Comparison of ENCODE assay signal across 17 cellular contexts in the genomic region with DNA sequence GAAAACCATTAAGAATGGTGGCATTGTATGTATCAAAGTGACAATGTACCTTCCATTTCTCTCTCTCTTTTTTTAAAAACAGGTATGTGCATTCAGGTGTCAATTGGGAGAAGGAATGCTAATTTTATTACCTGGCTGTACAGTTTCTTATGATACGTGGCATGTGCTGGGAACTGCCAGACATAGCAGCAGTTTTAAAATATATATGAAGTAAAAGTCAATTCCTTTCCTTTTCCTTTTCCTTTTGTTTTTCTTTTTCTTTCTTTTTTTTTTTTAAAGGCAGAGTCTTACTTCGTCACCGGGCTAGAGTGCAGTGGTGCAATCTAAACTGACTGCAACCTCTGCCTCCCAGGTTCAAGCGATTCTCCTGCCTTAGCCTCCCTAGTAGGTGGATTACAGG. TPM values are rescaled to one million over a fixed set of nuclear protein-coding genes. Genes with fewer than 3 reads are reported as not detected.
A peak's percentile ranks its signal among the peaks of the same experiment; 100 is the strongest.
DNase-seq lines count a peak whose midpoint lies in the region; ATAC-seq and TF ChIP-seq lines count a peak whose summit lies in the region.
"Had no signal": no experiment of that assay in that cellular context is flagged by ENCODE, and none has a peak within 500 bp of the region (broad histone marks: within the 10 kb centered on the region; RNA-seq: fewer than 3 reads in every experiment).

No MANE protein-coding gene starts in this region.

- no peak overlapping the region for H3K18ac ChIP-seq in H9 (ENCODE audit: insufficient read length, low read depth, low read length)

- no peak overlapping the region for H3K4me2 ChIP-seq in H9 (ENCODE audit: insufficient read depth, insufficient read length, low read length)

- peaks cover 4% of the 10 kb centered on the region for H3K23me2 ChIP-seq in H9 (ENCODE audit: insufficient read length, low read depth, low read length, poor library complexity, severe bottlenecking)

- no peak overlapping the region for H4K91ac ChIP-seq in H9 (ENCODE audit: insufficient read length, low read depth, low read length)

- H3K27ac ChIP-seq in left ventricle myocardium inferior (replicated peaks) (peak overlapping the region; percentile 94), coronary artery (peak overlapping the region; percentile 90 to 93), upper lobe of left lung (peak overlapping the region in 3 of 4 donors; percentile 81 to 87 (median 82)), H9 (ENCODE audit: insufficient read length, low read depth, low read length) (no peak overlapping the region)

- CTCF ChIA-PET in activated CD4-positive, alpha-beta T cell treated with anti-CD3 and anti-CD28 coated beads, Interleukin-2, amount 10 ng/mL, durations not matched to agents 7 days and 5 days (lab: Charles Lee): interaction anchor here (1.6 kb wide), 1 partner anchor 13 kb away, joined by 4 read pairs; no protein-coding TSS in a partner anchor

- WGBS in upper lobe of left lung, 2 donors: 69 to 73% methylated on average over 4 of the region's 4 CpGs
- WGBS in H9 (ENCODE audit: extremely low coverage, insufficient read length, low lambda C conversion rate): no CpG with 5 or more reads among the region's 4 CpGs

- TF ChIP-seq CTCF in left ventricle myocardium inferior (IDR thresholded peaks at IDR 0.05; ENCODE audit: borderline replicate concordance) (no peak), coronary artery (IDR thresholded peaks at IDR 0.05) (no peak), nephron progenitor cell (IDR thresholded peaks at IDR 0.05) (no peak), upper lobe of left lung (IDR thresholded peaks at IDR 0.05) (no peak), H9 (conservative IDR thresholded peaks at IDR 0.05) (no peak)

- no peak overlapping the region for H2BK12ac ChIP-seq in H9 (ENCODE audit: insufficient read length, low read depth, low read length)

- H3K9me3 Mint-ChIP-seq in nephron progenitor cell (no peaks in the 10 kb centered on the region), H9 (no peaks in the 10 kb centered on the region)
- H3K9me3 Mint-ChIP-seq in activated CD4-positive, alpha-beta T cell treated with anti-CD3 and anti-CD28 coated beads, Interleukin-2, amount 10 ng/mL, durations not matched to agents 7 days and 5 days: no peaks in the 10 kb centered on the region
- H3K9me3 Mint-ChIP-seq: activated naive CD8-positive, alpha-beta T cell treated with anti-CD3 and anti-CD28 coated beads, Interleukin-2, amount 10 ng/mL, durations not matched to agents 7 days and 5 days; T-cell had no signal

- intact Hi-C loops in left ventricle myocardium inferior (cut with micrococcal nuclease): no loop called here
- intact Hi-C loops in Right ventricle myocardium inferior (cut with DNase I): no loop called here

- H3K23ac ChIP-seq in H9 (ENCODE audit: insufficient read length, low read depth, low read length): no peak overlapping the region

- H3K9ac ChIP-seq in H9 (ENCODE audit: extremely low read depth, insufficient read length, low read length): no peak overlapping the region

- H3K4me3 ChIP-seq in left ventricle myocardium inferior: no peak overlapping the region
- H3K4me3 ChIP-seq in coronary artery: no peak overlapping the region
- H3K4me3 ChIP-seq in upper lobe of left lung: no peak overlapping the region

- H2AFZ ChIP-seq in H9 (ENCODE audit: low read length): no peak overlapping the region

- H3K36me3 Mint-ChIP-seq in nephron progenitor cell (ENCODE audit: low read depth) (peaks cover 15% of the 10 kb centered on the region), H9 (ENCODE audit: insufficient read depth in 1 of 3, low read depth in 3 of 3) (peaks cover 2 to 9% (median 2%) of the 10 kb centered on the region in 3 experiments; a peak in 4 of 7 replicates)
- H3K36me3 Mint-ChIP-seq in activated CD4-positive, alpha-beta T cell treated with anti-CD3 and anti-CD28 coated beads, Interleukin-2, amount 10 ng/mL, durations not matched to agents 7 days and 5 days (ENCODE audit: low read depth): peaks cover 12% of the 10 kb centered on the region

- no peak overlapping the region for H3K4me3 Mint-ChIP-seq in nephron progenitor cell
- no peak overlapping the region for H3K4me3 Mint-ChIP-seq in H9
- no peak overlapping the region for H3K4me3 Mint-ChIP-seq in activated CD4-positive, alpha-beta T cell treated with anti-CD3 and anti-CD28 coated beads, Interleukin-2, amount 10 ng/mL, durations not matched to agents 7 days and 5 days
- H3K4me3 Mint-ChIP-seq: activated naive CD8-positive, alpha-beta T cell treated with anti-CD3 and anti-CD28 coated beads, Interleukin-2, amount 10 ng/mL, durations not matched to agents 7 days and 5 days had no signal

- no peak overlapping the region for H3K4ac ChIP-seq in H9 (ENCODE audit: low read depth, low read length)

- TF ChIP-seq EP300 in upper lobe of left lung (IDR thresholded peaks at IDR 0.05): no peak

- H2AK5ac ChIP-seq in H9 (ENCODE audit: insufficient read length, low read length): no peak overlapping the region

- peaks cover 23% of the 10 kb centered on the region; the same call in 1 of the 2 replicates for H3K79me2 ChIP-seq in H9 (ENCODE audit: insufficient read depth, low read length)

- H2BK5ac ChIP-seq in H9 (ENCODE audit: insufficient read length, low read length): no peak overlapping the region

- POLR2A ChIA-PET in activated CD4-positive, alpha-beta T cell treated with anti-CD3 and anti-CD28 coated beads, Interleukin-2, amount 10 ng/mL, durations not matched to agents 7 days and 5 days (lab: Charles Lee): no interaction called here

- peaks cover 3% of the 10 kb centered on the region for H3K27me3 Mint-ChIP-seq in nephron progenitor cell (ENCODE audit: low read depth, poor library complexity)
- H3K27me3 Mint-ChIP-seq in H9 (ENCODE audit: low read depth): no peaks in the 10 kb centered on the region
- no peaks in the 10 kb centered on the region for H3K27me3 Mint-ChIP-seq in activated CD4-positive, alpha-beta T cell treated with anti-CD3 and anti-CD28 coated beads, Interleukin-2, amount 10 ng/mL, durations not matched to agents 7 days and 5 days
- H3K27me3 Mint-ChIP-seq: activated naive CD8-positive, alpha-beta T cell treated with anti-CD3 and anti-CD28 coated beads, Interleukin-2, amount 10 ng/mL, durations not matched to agents 7 days and 5 days; T-cell had no signal

- H3K27ac Mint-ChIP-seq in nephron progenitor cell (peak overlapping the region; percentile 87), H9 (peak overlapping the region in 1 of 3 experiments; percentile 73; a peak in 3 of 7 replicates)
- H3K27ac Mint-ChIP-seq in activated CD4-positive, alpha-beta T cell treated with anti-CD3 and anti-CD28 coated beads, Interleukin-2, amount 10 ng/mL, durations not matched to agents 7 days and 5 days: no peak overlapping the region
- H3K27ac Mint-ChIP-seq: activated naive CD8-positive, alpha-beta T cell treated with anti-CD3 and anti-CD28 coated beads, Interleukin-2, amount 10 ng/mL, durations not matched to agents 7 days and 5 days had no signal

- no peaks in the 10 kb centered on the region for H3K27me3 ChIP-seq in left ventricle myocardium inferior (ENCODE audit: low read depth)
- no peaks in the 10 kb centered on the region for H3K27me3 ChIP-seq in upper lobe of left lung
- no peaks in the 10 kb centered on the region for H3K27me3 ChIP-seq in H9 (ENCODE audit: insufficient read depth, low read length)

- peaks cover 8% of the 10 kb centered on the region for H3K79me1 ChIP-seq in H9 (ENCODE audit: insufficient read depth, low read depth, low read length, poor library complexity, severe bottlenecking)

- H3K36me3 ChIP-seq in left ventricle myocardium inferior (no peaks in the 10 kb centered on the region), upper lobe of left lung (no peaks in the 10 kb centered on the region)

- H3K9me3 ChIP-seq in left ventricle myocardium inferior (replicated peaks): no peaks in the 10 kb centered on the region
- no peaks in the 10 kb centered on the region for H3K9me3 ChIP-seq in upper lobe of left lung
- no peaks in the 10 kb centered on the region for H3K9me3 ChIP-seq in H9 (ENCODE audit: control insufficient read depth, low read depth, low read length)

- TF ChIP-seq POLR2A in upper lobe of left lung (IDR thresholded peaks at IDR 0.05): no peak

- no peak overlapping the region for H4K5ac ChIP-seq in H9 (ENCODE audit: insufficient read length, low read depth, low read length)

- H2BK20ac ChIP-seq in H9 (ENCODE audit: low read depth, low read length, poor library complexity, severe bottlenecking): no peak overlapping the region

- H4K20me1 ChIP-seq in H9 (ENCODE audit: control insufficient read depth, insufficient read depth, insufficient read length): no peaks in the 10 kb centered on the region

- no peak for DNase-seq in left ventricle myocardium inferior
- DNase-seq in Right ventricle myocardium inferior (ENCODE audit: missing footprints): no peak
- DNase-seq in coronary artery (ENCODE audit: low spot score): no peak
- no peak for DNase-seq in nephron progenitor cell
- no peak for DNase-seq in upper lobe of left lung
- no peak for DNase-seq in ureter (ENCODE audit: low spot score)
- DNase-seq in H9: no peak
- DNase-seq in activated CD4-positive, alpha-beta T cell treated with anti-CD3 and anti-CD28 coated beads, Interleukin-2, amount 10 ng/mL, durations not matched to agents 7 days and 5 days: no peak
- DNase-seq: ACHN; activated CD4-positive, alpha-beta T cell treated with anti-CD3 and anti-CD28 coated beads for 4 hours; activated naive CD8-positive, alpha-beta T cell treated with anti-CD3 and anti-CD28 coated beads, Interleukin-2, amount 10 ng/mL, durations not matched to agents 7 days and 5 days; activated T-cell treated with anti-CD3 and anti-CD28 coated beads, Interleukin-2, amount 50 U/mL, for 1 hour; NCI-H345; OCI-M1; right cardiac atrium; stimulated activated naive CD4-positive, alpha-beta T cell; T-cell had no signal

- no peak overlapping the region for H3K14ac ChIP-seq in H9 (ENCODE audit: insufficient read depth, low read length)

- H3K56ac ChIP-seq in H9 (ENCODE audit: insufficient read length, low read depth, low read length): no peak overlapping the region

- H3K4me1 Mint-ChIP-seq in nephron progenitor cell (peaks cover 43% of the 10 kb centered on the region), H9 (peaks cover 19 to 32% of the 10 kb centered on the region in 2 experiments)
- H3K4me1 Mint-ChIP-seq in activated CD4-positive, alpha-beta T cell treated with anti-CD3 and anti-CD28 coated beads, Interleukin-2, amount 10 ng/mL, durations not matched to agents 7 days and 5 days: peaks cover 45% of the 10 kb centered on the region

- no peak overlapping the region for H4K8ac ChIP-seq in H9 (replicated peaks; ENCODE audit: insufficient read length, low read depth, low read length)

- peaks cover 67% of the 10 kb centered on the region for H3K4me1 ChIP-seq in left ventricle myocardium inferior
- peaks cover 29 to 54% (median 43%) of the 10 kb centered on the region in 4 donors for H3K4me1 ChIP-seq in upper lobe of left lung
- H3K4me1 ChIP-seq in H9 (ENCODE audit: insufficient read depth, low read length): no peaks in the 10 kb centered on the region

- H2BK120ac ChIP-seq in H9 (ENCODE audit: low read depth, low read length, poor library complexity, severe bottlenecking): no peak overlapping the region

- ATAC-seq in Right ventricle myocardium inferior (no peak), upper lobe of left lung (ENCODE audit: low FRiP score in 2 of 2) (no peak)
- ATAC-seq: right cardiac atrium, T-cell had no signal

- H2BK15ac ChIP-seq in H9 (ENCODE audit: low read depth, low read length): no peak overlapping the region

- no peak overlapping the region for H3T11ph ChIP-seq in H9 (ENCODE audit: low read length)

RNA-seq across cellular contexts. Expression of gene SPEN, which starts 37.0 kb away (rescaled TPM):
- total RNA-seq in left ventricle myocardium inferior (20.8 TPM), Right ventricle myocardium inferior (21.4 TPM), upper lobe of left lung (10 to 100 TPM; 41.5 to 73.3 (median 51.3) TPM), ureter (85.2 TPM), H9 (2021) (54.3 and 59.6 TPM in 2 replicates)
- total RNA-seq in activated CD4-positive, alpha-beta T cell treated with anti-CD3 and anti-CD28 coated beads, Interleukin-2, amount 10 ng/mL, durations not matched to agents 7 days and 5 days: 10 to 100 TPM; 65.1 to 65.2 TPM
